In the genomic region with DNA sequence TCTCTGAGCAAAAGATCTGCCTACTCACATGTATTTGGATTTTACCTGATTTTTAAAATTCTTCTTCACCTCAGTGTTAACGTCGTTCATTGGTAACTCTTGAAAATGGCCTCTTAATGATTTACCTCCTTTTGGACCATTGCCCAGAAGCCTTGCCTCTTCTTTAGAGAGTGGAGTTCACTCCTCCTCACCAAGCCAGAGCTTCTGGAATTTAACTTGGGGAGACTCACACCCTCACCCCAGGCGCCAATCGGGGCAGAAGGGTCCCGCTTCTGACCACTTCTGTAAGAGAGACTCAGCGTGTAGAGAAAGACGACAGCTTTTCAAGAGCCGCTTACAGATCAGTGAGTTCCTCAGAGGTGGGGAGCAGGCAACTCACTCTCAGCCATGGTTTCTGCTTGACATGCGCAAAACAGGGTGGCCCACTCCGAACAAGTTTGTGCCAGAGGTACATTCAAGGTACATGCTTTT, we compare ENCODE assay signal across 8 cellular contexts.
DNase-seq lines count a peak whose midpoint lies in the region; ATAC-seq and TF ChIP-seq lines count a peak whose summit lies in the region.

No MANE protein-coding gene starts in this region.

- H4K20me1 ChIP-seq in Loucy (ENCODE audit: insufficient read depth, low read length, poor library complexity, severe bottlenecking), result no peaks in the 10 kb centered on the region

- H3K36me3 ChIP-seq in Loucy (ENCODE audit: insufficient read depth, low read length), result no peaks in the 10 kb centered on the region
- H3K36me3 ChIP-seq in endocrine pancreas (ENCODE audit: control insufficient read depth, insufficient read depth, low read length), result no peaks in the 10 kb centered on the region

- H3K27ac Mint-ChIP-seq in nephron, result peak overlapping the region; percentile 95 to 98 (median 98)
- no peak overlapping the region for H3K27ac Mint-ChIP-seq in T-helper 2 cell treated with Interferon-gamma antibody and Interleukin-4, amounts not matched to agents 5 μg/mL and 100 μg/mL, for 36 hours

- no peaks in the 10 kb centered on the region for H3K9me3 Mint-ChIP-seq in nephron
- no peaks in the 10 kb centered on the region for H3K9me3 Mint-ChIP-seq in T-helper 2 cell treated with Interferon-gamma antibody and Interleukin-4, amounts not matched to agents 5 μg/mL and 100 μg/mL, for 36 hours

- DNase-seq in AG10803 (ENCODE audit: low read depth), result no peak
- no peak for DNase-seq in NCI-H187 treated with DMSO at 0.1 percent for 48 hours (lab: John Stamatoyannopoulos, UW)
- DNase-seq in T-helper 2 cell treated with Interferon-gamma antibody and Interleukin-4, amounts not matched to agents 5 μg/mL and 100 μg/mL, for 36 hours (ENCODE audit: low spot score), result no peak

- peaks cover 51% of the 10 kb centered on the region for H3K4me1 Mint-ChIP-seq in nephron
- H3K4me1 Mint-ChIP-seq in T-helper 2 cell treated with Interferon-gamma antibody and Interleukin-4, amounts not matched to agents 5 μg/mL and 100 μg/mL, for 36 hours (ENCODE audit: low read depth), result peaks cover 26% of the 10 kb centered on the region

- no peaks in the 10 kb centered on the region for H3F3A ChIP-seq in Loucy (ENCODE audit: low read depth)

- no peak for ATAC-seq in HG03354 (IDR thresholded peaks at IDR 0.05; ENCODE audit: poor library complexity, severe bottlenecking, unreplicated experiment)
- no peak for ATAC-seq in HG03571 (IDR thresholded peaks at IDR 0.05; ENCODE audit: unreplicated experiment)

- H3K4me3 Mint-ChIP-seq in nephron, result peak overlapping the region; percentile 82 to 89 (median 85)
- no peak overlapping the region for H3K4me3 Mint-ChIP-seq in T-helper 2 cell treated with Interferon-gamma antibody and Interleukin-4, amounts not matched to agents 5 μg/mL and 100 μg/mL, for 36 hours

- H3K9me3 ChIP-seq in Loucy (ENCODE audit: insufficient read depth, low read depth, low read length) (no peaks in the 10 kb centered on the region), endocrine pancreas (ENCODE audit: control insufficient read depth, low read length) (no peaks in the 10 kb centered on the region)

- no peaks in the 10 kb centered on the region for H3K79me2 ChIP-seq in Loucy (ENCODE audit: insufficient read depth, low read length)

- no peaks in the 10 kb centered on the region for H3K27me3 ChIP-seq in Loucy (ENCODE audit: insufficient read depth, low read length, poor library complexity, severe bottlenecking)
- no peaks in the 10 kb centered on the region for H3K27me3 ChIP-seq in endocrine pancreas (ENCODE audit: control insufficient read depth, insufficient read depth, low read length)

- TF ChIP-seq CTCF in AG10803 (conservative IDR thresholded peaks at IDR 0.05; ENCODE audit: low read length), result no peak
- TF ChIP-seq CTCF in Loucy (conservative IDR thresholded peaks at IDR 0.05; ENCODE audit: low read length), result no peak
- TF ChIP-seq CTCF in nephron (IDR thresholded peaks at IDR 0.05; ENCODE audit: unreplicated experiment in 3 of 3), result no peak

- H3K4me3 ChIP-seq in AG10803 (ENCODE audit: low read length), result peak overlapping the region; percentile 70
- H3K4me3 ChIP-seq in Loucy (ENCODE audit: low read length, poor library complexity, severe bottlenecking), result peak overlapping the region; percentile 70
- H3K4me3 ChIP-seq in endocrine pancreas (ENCODE audit: control insufficient read depth, insufficient read depth, low read length), result peak overlapping the region; percentile 85

- no peak overlapping the region for H3K9ac ChIP-seq in Loucy (ENCODE audit: low read depth, low read length, poor library complexity, severe bottlenecking)
- peak overlapping the region; percentile 71 for H3K9ac ChIP-seq in endocrine pancreas (ENCODE audit: control insufficient read depth, insufficient read depth, low read length)

- H3K9me2 ChIP-seq in Loucy (replicated peaks; ENCODE audit: low read depth, low read length), result no peaks in the 10 kb centered on the region

- no peaks in the 10 kb centered on the region for H3K36me3 Mint-ChIP-seq in nephron (ENCODE audit: low read depth)
- no peaks in the 10 kb centered on the region for H3K36me3 Mint-ChIP-seq in T-helper 2 cell treated with Interferon-gamma antibody and Interleukin-4, amounts not matched to agents 5 μg/mL and 100 μg/mL, for 36 hours (ENCODE audit: low read depth)

- H3K4me1 ChIP-seq in Loucy (ENCODE audit: insufficient read depth, low read length, poor library complexity, severe bottlenecking) (no peaks in the 10 kb centered on the region), endocrine pancreas (ENCODE audit: control insufficient read depth, insufficient read depth, low read length) (peaks cover 6% of the 10 kb centered on the region)

- peak overlapping the region; percentile 67 for H3K4me2 ChIP-seq in Loucy (ENCODE audit: low read depth, low read length, poor library complexity, severe bottlenecking)

- H2AFZ ChIP-seq in Loucy (ENCODE audit: low read length), result peak overlapping the region; percentile 85

- peaks cover 12% of the 10 kb centered on the region for H3K27me3 Mint-ChIP-seq in nephron (ENCODE audit: low read depth)
- peaks cover 68% of the 10 kb centered on the region for H3K27me3 Mint-ChIP-seq in T-helper 2 cell treated with Interferon-gamma antibody and Interleukin-4, amounts not matched to agents 5 μg/mL and 100 μg/mL, for 36 hours (ENCODE audit: low read depth)
